8 cellular contexts compared by ENCODE assay signal in the genomic region with DNA sequence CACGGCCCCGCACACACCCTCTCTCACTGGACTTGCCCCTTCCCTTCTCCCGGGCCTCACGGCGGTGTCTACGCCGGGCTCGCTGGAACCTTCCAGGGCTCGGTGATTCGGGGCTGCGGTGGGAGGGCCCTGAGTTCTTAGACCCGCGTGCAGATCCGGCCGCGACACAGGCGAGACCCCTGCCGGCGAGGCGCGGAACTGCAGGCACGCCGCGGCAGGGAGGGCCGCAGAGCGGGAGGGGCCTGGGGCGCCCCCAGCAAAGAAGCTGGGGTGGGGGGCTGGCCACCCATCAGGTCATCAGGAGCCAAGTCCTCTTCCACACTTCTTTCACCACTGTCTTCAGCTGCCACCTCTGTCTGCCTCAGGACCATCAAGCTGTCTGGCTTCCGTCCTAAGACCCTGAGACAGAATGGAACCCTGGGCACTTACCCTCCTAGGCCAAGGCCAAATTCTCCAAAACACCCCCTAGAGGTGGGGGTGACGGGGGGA.
DNase-seq lines count a peak whose midpoint lies in the region; ATAC-seq and TF ChIP-seq lines count a peak whose summit lies in the region.

No MANE protein-coding gene starts in this region.

- H3K27me3 ChIP-seq in BE2C: no peaks in the 10 kb centered on the region

- no peaks in the 10 kb centered on the region for H3K9me3 Mint-ChIP-seq in activated naive CD8-positive, alpha-beta T cell (ENCODE audit: low read depth)

- peaks cover 4% of the 10 kb centered on the region for H3K4me1 Mint-ChIP-seq in activated naive CD8-positive, alpha-beta T cell (ENCODE audit: low read depth)

- H3K4me1 ChIP-seq in BE2C: peaks cover 8% of the 10 kb centered on the region

- peak; percentile 78 for ATAC-seq in GM19395 (IDR thresholded peaks at IDR 0.05; ENCODE audit: unreplicated experiment)
- ATAC-seq in SK-N-SH treated with all-trans-retinoic acid at 6 μM for 48 hours: peak; percentile 82
- ATAC-seq in Right ventricle myocardium inferior: peak; percentile 75

- intact Hi-C loops in Right ventricle myocardium inferior (cut with DNase I): loop anchor here (1.0 to 10.0 kb wide), 4 partner anchors 104 to 424 kb away; no protein-coding TSS in a partner anchor

- peak; percentile 88 for TF ChIP-seq CTCF in BE2C (IDR thresholded peaks at IDR 0.05; ENCODE audit: low read depth, low read length)

- H3K27ac Mint-ChIP-seq in activated naive CD8-positive, alpha-beta T cell: no peak overlapping the region

- H3K36me3 Mint-ChIP-seq in activated naive CD8-positive, alpha-beta T cell: no peaks in the 10 kb centered on the region

- peak overlapping the region; percentile 26; the same call in 1 of the 2 replicates for H3K4me3 ChIP-seq in BE2C (ENCODE audit: low read depth, low read length)

- no peaks in the 10 kb centered on the region for H3K9me3 ChIP-seq in BE2C

- H3K27me3 Mint-ChIP-seq in activated naive CD8-positive, alpha-beta T cell: no peaks in the 10 kb centered on the region

- peak overlapping the region; percentile 64 for H3K4me3 Mint-ChIP-seq in activated naive CD8-positive, alpha-beta T cell

- DNase-seq in BE2C: peak; percentile 79
- peak; percentile 25 for DNase-seq in KG1 (lab: John Stamatoyannopoulos, UW)
- peak; percentile 90 for DNase-seq in Right ventricle myocardium inferior (ENCODE audit: missing footprints)
- peak; percentile 26 for DNase-seq in putamen (ENCODE audit: low spot score)
- no peak for DNase-seq in SW 1271 (lab: John Stamatoyannopoulos, UW)

- no peaks in the 10 kb centered on the region for H3K36me3 ChIP-seq in BE2C

TF ChIP-seq in SK-N-SH treated with all-trans-retinoic acid at 6 μM for 48 hours, 23 proteins besides CTCF, POLR2A, EP300 and RAD21:
- TF ChIP-seq, protein P1, sequence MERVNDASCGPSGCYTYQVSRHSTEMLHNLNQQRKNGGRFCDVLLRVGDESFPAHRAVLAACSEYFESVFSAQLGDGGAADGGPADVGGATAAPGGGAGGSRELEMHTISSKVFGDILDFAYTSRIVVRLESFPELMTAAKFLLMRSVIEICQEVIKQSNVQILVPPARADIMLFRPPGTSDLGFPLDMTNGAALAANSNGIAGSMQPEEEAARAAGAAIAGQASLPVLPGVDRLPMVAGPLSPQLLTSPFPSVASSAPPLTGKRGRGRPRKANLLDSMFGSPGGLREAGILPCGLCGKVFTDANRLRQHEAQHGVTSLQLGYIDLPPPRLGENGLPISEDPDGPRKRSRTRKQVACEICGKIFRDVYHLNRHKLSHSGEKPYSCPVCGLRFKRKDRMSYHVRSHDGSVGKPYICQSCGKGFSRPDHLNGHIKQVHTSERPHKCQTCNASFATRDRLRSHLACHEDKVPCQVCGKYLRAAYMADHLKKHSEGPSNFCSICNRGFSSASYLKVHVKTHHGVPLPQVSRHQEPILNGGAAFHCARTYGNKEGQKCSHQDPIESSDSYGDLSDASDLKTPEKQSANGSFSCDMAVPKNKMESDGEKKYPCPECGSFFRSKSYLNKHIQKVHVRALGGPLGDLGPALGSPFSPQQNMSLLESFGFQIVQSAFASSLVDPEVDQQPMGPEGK (CRISPR knock-in tag; IDR thresholded peaks at IDR 0.05; ENCODE audit: borderline replicate concordance): peak; percentile 93; the same call in 1 of the 2 replicates
- TF ChIP-seq OSR1 (CRISPR knock-in tag; IDR thresholded peaks at IDR 0.05): no peak
- TF ChIP-seq, protein P2, sequence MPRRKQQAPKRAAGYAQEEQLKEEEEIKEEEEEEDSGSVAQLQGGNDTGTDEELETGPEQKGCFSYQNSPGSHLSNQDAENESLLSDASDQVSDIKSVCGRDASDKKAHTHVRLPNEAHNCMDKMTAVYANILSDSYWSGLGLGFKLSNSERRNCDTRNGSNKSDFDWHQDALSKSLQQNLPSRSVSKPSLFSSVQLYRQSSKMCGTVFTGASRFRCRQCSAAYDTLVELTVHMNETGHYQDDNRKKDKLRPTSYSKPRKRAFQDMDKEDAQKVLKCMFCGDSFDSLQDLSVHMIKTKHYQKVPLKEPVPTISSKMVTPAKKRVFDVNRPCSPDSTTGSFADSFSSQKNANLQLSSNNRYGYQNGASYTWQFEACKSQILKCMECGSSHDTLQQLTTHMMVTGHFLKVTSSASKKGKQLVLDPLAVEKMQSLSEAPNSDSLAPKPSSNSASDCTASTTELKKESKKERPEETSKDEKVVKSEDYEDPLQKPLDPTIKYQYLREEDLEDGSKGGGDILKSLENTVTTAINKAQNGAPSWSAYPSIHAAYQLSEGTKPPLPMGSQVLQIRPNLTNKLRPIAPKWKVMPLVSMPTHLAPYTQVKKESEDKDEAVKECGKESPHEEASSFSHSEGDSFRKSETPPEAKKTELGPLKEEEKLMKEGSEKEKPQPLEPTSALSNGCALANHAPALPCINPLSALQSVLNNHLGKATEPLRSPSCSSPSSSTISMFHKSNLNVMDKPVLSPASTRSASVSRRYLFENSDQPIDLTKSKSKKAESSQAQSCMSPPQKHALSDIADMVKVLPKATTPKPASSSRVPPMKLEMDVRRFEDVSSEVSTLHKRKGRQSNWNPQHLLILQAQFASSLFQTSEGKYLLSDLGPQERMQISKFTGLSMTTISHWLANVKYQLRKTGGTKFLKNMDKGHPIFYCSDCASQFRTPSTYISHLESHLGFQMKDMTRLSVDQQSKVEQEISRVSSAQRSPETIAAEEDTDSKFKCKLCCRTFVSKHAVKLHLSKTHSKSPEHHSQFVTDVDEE (CRISPR knock-in tag; IDR thresholded peaks at IDR 0.05): 0 out of 2 replicates have a peak, but pooled peaks have one; percentile 5
- TF ChIP-seq TCF4 (CRISPR knock-in tag; IDR thresholded peaks at IDR 0.05; ENCODE audit: borderline replicate concordance): no peak

Comparison
In these comparisons a context has a peak if more than half of its experiments do, and no peak if none do; other contexts are left out.
1. DNase-seq: peak in BE2C (single experiment), KG1 (single experiment), Right ventricle myocardium inferior (single experiment) and putamen (single experiment); none in SW 1271 (0 of 2).
2. Peak in every context shown above with its lines, with median percentiles within 50 percentile points of each other: ATAC-seq.